1 cellular context compared by ENCODE assay signal in genomic region chr5:67244345-67244793, GRCh38.
TF ChIP-seq lines count a peak whose summit lies in the region.

No MANE protein-coding gene starts in this region.

TF ChIP-seq in GM23338, 12 proteins besides CTCF, POLR2A, EP300 and RAD21 (continued from another document):
- TF ChIP-seq, protein P1, sequence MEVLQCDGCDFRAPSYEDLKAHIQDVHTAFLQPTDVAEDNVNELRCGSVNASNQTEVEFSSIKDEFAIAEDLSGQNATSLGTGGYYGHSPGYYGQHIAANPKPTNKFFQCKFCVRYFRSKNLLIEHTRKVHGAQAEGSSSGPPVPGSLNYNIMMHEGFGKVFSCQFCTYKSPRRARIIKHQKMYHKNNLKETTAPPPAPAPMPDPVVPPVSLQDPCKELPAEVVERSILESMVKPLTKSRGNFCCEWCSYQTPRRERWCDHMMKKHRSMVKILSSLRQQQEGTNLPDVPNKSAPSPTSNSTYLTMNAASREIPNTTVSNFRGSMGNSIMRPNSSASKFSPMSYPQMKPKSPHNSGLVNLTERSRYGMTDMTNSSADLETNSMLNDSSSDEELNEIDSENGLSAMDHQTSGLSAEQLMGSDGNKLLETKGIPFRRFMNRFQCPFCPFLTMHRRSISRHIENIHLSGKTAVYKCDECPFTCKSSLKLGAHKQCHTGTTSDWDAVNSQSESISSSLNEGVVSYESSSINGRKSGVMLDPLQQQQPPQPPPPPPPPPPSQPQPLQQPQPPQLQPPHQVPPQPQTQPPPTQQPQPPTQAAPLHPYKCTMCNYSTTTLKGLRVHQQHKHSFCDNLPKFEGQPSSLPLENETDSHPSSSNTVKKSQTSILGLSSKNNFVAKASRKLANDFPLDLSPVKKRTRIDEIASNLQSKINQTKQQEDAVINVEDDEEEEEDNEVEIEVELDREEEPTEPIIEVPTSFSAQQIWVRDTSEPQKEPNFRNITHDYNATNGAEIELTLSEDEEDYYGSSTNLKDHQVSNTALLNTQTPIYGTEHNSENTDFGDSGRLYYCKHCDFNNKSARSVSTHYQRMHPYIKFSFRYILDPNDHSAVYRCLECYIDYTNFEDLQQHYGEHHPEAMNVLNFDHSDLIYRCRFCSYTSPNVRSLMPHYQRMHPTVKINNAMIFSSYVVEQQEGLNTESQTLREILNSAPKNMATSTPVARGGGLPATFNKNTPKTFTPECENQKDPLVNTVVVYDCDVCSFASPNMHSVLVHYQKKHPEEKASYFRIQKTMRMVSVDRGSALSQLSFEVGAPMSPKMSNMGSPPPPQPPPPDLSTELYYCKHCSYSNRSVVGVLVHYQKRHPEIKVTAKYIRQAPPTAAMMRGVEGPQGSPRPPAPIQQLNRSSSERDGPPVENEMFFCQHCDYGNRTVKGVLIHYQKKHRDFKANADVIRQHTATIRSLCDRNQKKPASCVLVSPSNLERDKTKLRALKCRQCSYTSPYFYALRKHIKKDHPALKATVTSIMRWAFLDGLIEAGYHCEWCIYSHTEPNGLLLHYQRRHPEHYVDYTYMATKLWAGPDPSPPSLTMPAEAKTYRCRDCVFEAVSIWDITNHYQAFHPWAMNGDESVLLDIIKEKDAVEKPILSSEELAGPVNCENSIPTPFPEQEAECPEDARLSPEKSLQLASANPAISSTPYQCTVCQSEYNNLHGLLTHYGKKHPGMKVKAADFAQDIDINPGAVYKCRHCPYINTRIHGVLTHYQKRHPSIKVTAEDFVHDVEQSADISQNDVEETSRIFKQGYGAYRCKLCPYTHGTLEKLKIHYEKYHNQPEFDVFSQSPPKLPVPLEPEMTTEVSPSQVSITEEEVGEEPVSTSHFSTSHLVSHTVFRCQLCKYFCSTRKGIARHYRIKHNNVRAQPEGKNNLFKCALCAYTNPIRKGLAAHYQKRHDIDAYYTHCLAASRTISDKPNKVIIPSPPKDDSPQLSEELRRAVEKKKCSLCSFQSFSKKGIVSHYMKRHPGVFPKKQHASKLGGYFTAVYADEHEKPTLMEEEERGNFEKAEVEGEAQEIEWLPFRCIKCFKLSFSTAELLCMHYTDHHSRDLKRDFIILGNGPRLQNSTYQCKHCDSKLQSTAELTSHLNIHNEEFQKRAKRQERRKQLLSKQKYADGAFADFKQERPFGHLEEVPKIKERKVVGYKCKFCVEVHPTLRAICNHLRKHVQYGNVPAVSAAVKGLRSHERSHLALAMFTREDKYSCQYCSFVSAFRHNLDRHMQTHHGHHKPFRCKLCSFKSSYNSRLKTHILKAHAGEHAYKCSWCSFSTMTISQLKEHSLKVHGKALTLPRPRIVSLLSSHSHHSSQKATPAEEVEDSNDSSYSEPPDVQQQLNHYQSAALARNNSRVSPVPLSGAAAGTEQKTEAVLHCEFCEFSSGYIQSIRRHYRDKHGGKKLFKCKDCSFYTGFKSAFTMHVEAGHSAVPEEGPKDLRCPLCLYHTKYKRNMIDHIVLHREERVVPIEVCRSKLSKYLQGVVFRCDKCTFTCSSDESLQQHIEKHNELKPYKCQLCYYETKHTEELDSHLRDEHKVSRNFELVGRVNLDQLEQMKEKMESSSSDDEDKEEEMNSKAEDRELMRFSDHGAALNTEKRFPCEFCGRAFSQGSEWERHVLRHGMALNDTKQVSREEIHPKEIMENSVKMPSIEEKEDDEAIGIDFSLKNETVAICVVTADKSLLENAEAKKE (CRISPR knock-in tag; IDR thresholded peaks at IDR 0.05): no peak
- TF ChIP-seq EZH2 (IDR thresholded peaks at IDR 0.05; ENCODE audit: low read depth, unreplicated experiment): no peak
